ENCODE assay signal across 22 cellular contexts in genomic region chr2:181857471-181857870, GRCh38. TPM values are rescaled to one million over a fixed set of nuclear protein-coding genes. Genes with fewer than 3 reads are reported as not detected.
DNase-seq lines count a peak whose midpoint lies in the region; ATAC-seq, FAIRE-seq and TF ChIP-seq lines count a peak whose summit lies in the region.
"Had no signal": no experiment of that assay in that cellular context is flagged by ENCODE, and none has a peak within 500 bp of the region (broad histone marks: within the 10 kb centered on the region; RNA-seq: fewer than 3 reads in every experiment).

No MANE protein-coding gene starts in this region.

- in situ Hi-C loops in HepG2 (cut with HindIII; ENCODE audit: extremely low pct_ligation_motif_present, low pct_unique_long_range_greater_than_20kb): no loop called here

- H3K9ac ChIP-seq in HepG2 (ENCODE audit: insufficient read depth, low read depth, low read length): no peak overlapping the region

- no peak overlapping the region for H3K4me2 ChIP-seq in HepG2 (ENCODE audit: low read depth, low read length)

- H2AFZ ChIP-seq in HepG2 (ENCODE audit: low read length): no peak overlapping the region

- CTCF ChIA-PET in HepG2 (lab: Yijun Ruan, JAX; ENCODE audit: low intra/inter-chr PET ratio, low total read pairs): no interaction called here

- no peak for TF ChIP-seq RAD21 in HepG2 (CRISPR knock-in tag; IDR thresholded peaks at IDR 0.05)

- H3K4me1 ChIP-seq in HepG2 (ENCODE audit: insufficient read depth, low read length) (no peaks in the 10 kb centered on the region), right lobe of liver (no peaks in the 10 kb centered on the region), RWPE2 (ENCODE audit: insufficient read depth, poor library complexity, severe bottlenecking) (peaks cover 14% of the 10 kb centered on the region), suprapubic skin (peaks cover 17% of the 10 kb centered on the region), stomach (peaks cover 0 to 11% (median 7%) of the 10 kb centered on the region in 4 donors)
- H3K4me1 ChIP-seq: BE2C had no signal

- H3K36me3 ChIP-seq in HepG2 (replicated peaks in 1 of 2; ENCODE audit: control insufficient read depth in 1 of 2, insufficient read depth in 2 of 2, low read length in 2 of 2): no peaks in the 10 kb centered on the region
- no peaks in the 10 kb centered on the region for H3K36me3 ChIP-seq in right lobe of liver
- no peaks in the 10 kb centered on the region for H3K36me3 ChIP-seq in RWPE2 (ENCODE audit: low read depth)
- H3K36me3 ChIP-seq in suprapubic skin: no peaks in the 10 kb centered on the region
- no peaks in the 10 kb centered on the region for H3K36me3 ChIP-seq in stomach
- H3K36me3 ChIP-seq: BE2C had no signal

- H3K27me3 ChIP-seq in HepG2 (ENCODE audit: control insufficient read depth in 1 of 2, insufficient read depth in 2 of 2, low read length in 2 of 2) (no peaks in the 10 kb centered on the region), right lobe of liver (no peaks in the 10 kb centered on the region), RWPE2 (ENCODE audit: insufficient read depth, poor library complexity, severe bottlenecking) (no peaks in the 10 kb centered on the region), suprapubic skin (no peaks in the 10 kb centered on the region), stomach (no peaks in the 10 kb centered on the region)
- H3K27me3 ChIP-seq: BE2C had no signal

- TF ChIP-seq CTCF in HepG2 (CRISPR knock-in tag; IDR thresholded peaks at IDR 0.05) (no peak), right lobe of liver (IDR thresholded peaks at IDR 0.05) (no peak), RWPE2 (IDR thresholded peaks at IDR 0.05; ENCODE audit: poor library complexity, severe bottlenecking) (no peak), fibroblast of pulmonary artery (IDR thresholded peaks at IDR 0.05; ENCODE audit: low read length, missing control alignments) (no peak), suprapubic skin (IDR thresholded peaks at IDR 0.05) (no peak), stomach (IDR thresholded peaks at IDR 0.05) (no peak)

- DNase-seq in HepG2 (ENCODE audit: low spot score) (no peak), right lobe of liver (no peak), RWPE2 (ENCODE audit: low spot score) (no peak), fibroblast of pulmonary artery (ENCODE audit: low read depth) (peak; percentile 20), suprapubic skin (ENCODE audit: low spot score in 2 of 2) (no peak), stomach (no peak), GM12892 (ENCODE audit: insufficient read length) (no peak), T-helper 1 cell (no peak)
- DNase-seq: activated CD4-positive, CD25-positive, alpha-beta regulatory T cell treated with anti-CD3 and anti-CD28 coated beads, Interleukin-2, amount 50 U/mL, for 72 hours; activated CD8-positive, alpha-beta memory T cell treated with anti-CD3 and anti-CD28 coated beads for 24 hours; activated naive CD4-positive, alpha-beta T cell treated with anti-CD3 and anti-CD28 coated beads, Interleukin-2, amount 10 ng/mL, durations not matched to agents 7 days and 5 days; activated T-cell treated with anti-CD3 and anti-CD28 coated beads, Interleukin-2, amount 50 U/mL, for 48 hours; aorta; BE2C; DMS79; KBM-7; left cardiac atrium; natural killer cell; NCI-H1694; NCI-H774; right cardiac atrium; SHP77 had no signal

- POLR2A ChIA-PET in HepG2 (lab: Yijun Ruan, JAX): no interaction called here

- no peak for FAIRE-seq in HepG2 (lab: Jason Lieb, UNC)
- no peak for FAIRE-seq in GM12892 (lab: Jason Lieb, UNC)

- ATAC-seq in HepG2 (no peak), right lobe of liver (no peak), RWPE2 (ENCODE audit: low read depth) (peak; percentile 99)
- ATAC-seq: left cardiac atrium, natural killer cell, right cardiac atrium had no signal

- H3K79me2 ChIP-seq in HepG2 (ENCODE audit: insufficient read depth, low read length): no peaks in the 10 kb centered on the region

- intact Hi-C loops in HepG2 (cut with micrococcal nuclease; ENCODE audit: unreplicated experiment): no loop called here
- intact Hi-C loops in right lobe of liver (cut with DNase I): no loop called here
- intact Hi-C loops in stomach (cut with DNase I; ENCODE audit: low total_unique reads): no loop called here

- no peaks in the 10 kb centered on the region for H4K20me1 ChIP-seq in HepG2 (ENCODE audit: insufficient read depth, low read length)

- H3K9me3 ChIP-seq in HepG2 (ENCODE audit: low read length) (no peaks in the 10 kb centered on the region), right lobe of liver (no peaks in the 10 kb centered on the region), RWPE2 (ENCODE audit: severe bottlenecking) (no peaks in the 10 kb centered on the region), suprapubic skin (no peaks in the 10 kb centered on the region), stomach (no peaks in the 10 kb centered on the region)
- H3K9me3 ChIP-seq: BE2C had no signal

- BruUV-seq in HepG2 (replicated peaks; lab: Mats Ljungman, UMichigan): no TSS peak

- H3K4me3 ChIP-seq in HepG2 (replicated peaks in 1 of 3; ENCODE audit: insufficient read depth in 1 of 3, low read depth in 2 of 3, low read length in 3 of 3) (no peak overlapping the region), right lobe of liver (no peak overlapping the region), RWPE2 (ENCODE audit: severe bottlenecking) (no peak overlapping the region), fibroblast of pulmonary artery (replicated peaks; ENCODE audit: low read depth, low read length) (no peak overlapping the region), suprapubic skin (no peak overlapping the region), stomach (no peak overlapping the region)

- 0% methylated on average over 1 of the region's 1 CpG for WGBS in HepG2 (ENCODE audit: low lambda C conversion rate)
- 85% methylated on average over 1 of the region's 1 CpG for WGBS in right lobe of liver (ENCODE audit: insufficient coverage, low coverage, low lambda C conversion rate, missing lambda C conversion rate)
- 61% methylated on average over 1 of the region's 1 CpG for WGBS in suprapubic skin
- whole genome bisulfite sequencing in stomach, 5 donors: 59 to 81% (median 70%) methylated on average over 1 of the region's 1 CpG

- no peak for TF ChIP-seq POLR2A in HepG2 (IDR thresholded peaks at IDR 0.05; ENCODE audit: insufficient read depth in 1 of 2, low read depth in 2 of 2, low read length in 2 of 2)
- TF ChIP-seq POLR2A in right lobe of liver (IDR thresholded peaks at IDR 0.05): no peak
- no peak for TF ChIP-seq POLR2A in suprapubic skin (IDR thresholded peaks at IDR 0.05)
- TF ChIP-seq POLR2A in stomach (IDR thresholded peaks at IDR 0.05): no peak
- TF ChIP-seq POLR2A in GM12892 (IDR thresholded peaks at IDR 0.05; ENCODE audit: low read depth, low read length): no peak

- TF ChIP-seq EP300 in HepG2 (IDR thresholded peaks at IDR 0.05; ENCODE audit: low read depth in 2 of 2, low read length in 2 of 2) (no peak), HepG2 (CRISPR knock-in tag; IDR thresholded peaks at IDR 0.05; ENCODE audit: borderline replicate concordance) (no peak), suprapubic skin (IDR thresholded peaks at IDR 0.05) (no peak), stomach (IDR thresholded peaks at IDR 0.05) (no peak)

- H3K27ac ChIP-seq in HepG2 (ENCODE audit: extremely low read length, insufficient read depth, low read length) (no peak overlapping the region), right lobe of liver (no peak overlapping the region), RWPE2 (ENCODE audit: poor library complexity, severe bottlenecking) (peak overlapping the region; percentile 33), suprapubic skin (peak overlapping the region; percentile 59), stomach (no peak overlapping the region)

TF ChIP-seq in HepG2, 621 proteins besides CTCF, POLR2A, EP300 and RAD21:
- TF ChIP-seq ZNF510 (CRISPR knock-in tag; IDR thresholded peaks at IDR 0.05; ENCODE audit: low read depth) (no peak), CREB1 (IDR thresholded peaks at IDR 0.05) (0 out of 2 replicates have a peak, but pooled peaks have one; percentile 29), CREB1 (CRISPR knock-in tag; IDR thresholded peaks at IDR 0.05) (no peak)

RNA-seq across cellular contexts. Expression of gene ITPRID2, which starts 34.1 kb away (rescaled TPM):
- total RNA-seq in HepG2 (2016; rRNA removed; fragmentation: Illumina TruSeq; extraction: Trizol) (61.4 and 62.3 TPM in 2 replicates), right lobe of liver (100 to 1,000 TPM in 2 of 6 experiments, 10 to 100 TPM in 4; 49.4 to 129 (median 74.5) TPM), suprapubic skin (100 to 1,000 TPM; 172 to 288 (median 242) TPM), stomach (100 to 1,000 TPM in 4 of 5 donors, 10 to 100 TPM in 1; 53.1 to 222 (median 146) TPM)
- 20.6 and 24.7 TPM in 2 replicates for total RNA-seq in HepG2 (2016; cell fraction: cytosol; rRNA removed; fragmentation: Illumina TruSeq; extraction: Trizol; ENCODE audit: low read depth)
- 58.6 TPM in 2 replicates for total RNA-seq in HepG2 (2016; cell fraction: insoluble cytoplasmic fraction; rRNA removed; fragmentation: Illumina TruSeq; extraction: Trizol)
- 55.8 and 67.6 TPM in 2 replicates for total RNA-seq in HepG2 (2016; cell fraction: membrane; rRNA removed; fragmentation: Illumina TruSeq; extraction: Trizol)
- total RNA-seq in HepG2 (2016; cell fraction: nucleus; rRNA removed; fragmentation: Illumina TruSeq; extraction: Trizol): 88.9 and 104 TPM in 2 replicates
- polyA plus RNA-seq in HepG2 (2011; rRNA removed) (35.3 and 44.8 TPM in 2 replicates), stomach (10 to 100 TPM; 19.4 to 62.9 (median 37.6) TPM)
- 18.4 and 22.5 TPM in 2 replicates for polyA plus RNA-seq in HepG2 (2011; cell fraction: cytosol; rRNA removed)
- 53.6 and 55.5 TPM in 2 replicates for polyA plus RNA-seq in HepG2 (2011; cell fraction: nucleus; rRNA removed)
- polyA plus RNA-seq in HepG2 (2012): 46.5 and 98.8 TPM in 2 replicates
- 11.8 and 15.3 TPM in 2 replicates for polyA plus RNA-seq in HepG2 (2016; cell fraction: cytosol; fragmentation: Illumina TruSeq; extraction: Trizol; ENCODE audit: low read depth)
- 41.0 and 41.5 TPM in 2 replicates for polyA plus RNA-seq in HepG2 (2016; cell fraction: insoluble cytoplasmic fraction; fragmentation: Illumina TruSeq; extraction: Trizol; ENCODE audit: low read depth)
- 30.8 and 35.3 TPM in 2 replicates for polyA plus RNA-seq in HepG2 (2016; cell fraction: membrane; fragmentation: Illumina TruSeq; extraction: Trizol; ENCODE audit: low read depth)
- 84.9 and 97.5 TPM in 2 replicates for polyA plus RNA-seq in HepG2 (2016; cell fraction: nucleus; fragmentation: Illumina TruSeq; extraction: Trizol; ENCODE audit: insufficient read depth, low read depth)
- polyA minus RNA-seq in HepG2 (2011; rRNA and poly(A)+ RNA removed; ENCODE audit: low replicate concordance): 41.9 and 108 TPM in 2 replicates
- 29.6 and 32.2 TPM in 2 replicates for polyA minus RNA-seq in HepG2 (2011; cell fraction: cytosol; rRNA and poly(A)+ RNA removed)
- 110 and 150 TPM in 2 replicates for polyA minus RNA-seq in HepG2 (2011; cell fraction: nucleus; rRNA and poly(A)+ RNA removed)
- polyA plus RNA-seq in GM12892 (2012; ENCODE audit: missing spikeins): 15.9 TPM

Comparison
In these comparisons a context has a peak if more than half of its experiments do, and no peak if none do; other contexts are left out.
1. H3K27ac ChIP-seq: peak in RWPE2 (single experiment) and suprapubic skin (single experiment); none in HepG2 (single experiment), right lobe of liver (0 of 3) and stomach (0 of 5).